10 cellular contexts compared by ENCODE assay signal in the genomic region with DNA sequence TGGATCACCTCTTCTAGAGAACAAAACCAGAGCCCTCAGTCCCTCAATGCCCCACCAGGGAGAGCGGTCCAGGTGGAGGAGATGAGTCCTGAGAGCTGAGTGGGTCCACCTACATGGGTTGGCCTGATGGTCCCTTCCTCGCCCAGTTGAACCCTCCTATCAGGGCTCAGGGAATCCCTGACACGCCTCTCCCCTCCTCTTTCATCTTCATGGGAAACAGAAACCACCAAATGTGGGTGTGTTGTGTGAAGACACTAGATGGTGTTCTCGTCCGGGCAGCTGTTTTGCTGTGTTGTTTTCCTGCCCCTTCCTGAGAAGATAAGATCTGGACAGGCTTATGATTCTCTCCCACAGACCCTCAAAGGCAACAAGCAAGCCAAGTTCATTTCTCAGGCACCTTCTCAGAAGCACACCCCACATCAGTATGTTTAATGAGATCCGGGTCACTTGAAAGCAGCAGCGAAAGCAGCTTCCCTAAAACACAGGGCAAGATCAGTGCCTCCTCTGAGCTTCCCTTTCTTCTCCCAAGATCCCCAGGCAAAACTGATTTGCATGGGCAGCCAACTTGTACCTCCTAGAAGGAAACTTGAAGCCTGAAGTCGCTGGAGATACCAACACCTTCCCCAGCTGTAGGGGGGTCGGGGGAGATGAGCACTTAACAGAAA.
DNase-seq lines count a peak whose midpoint lies in the region; ATAC-seq and TF ChIP-seq lines count a peak whose summit lies in the region.
"Had no signal": no experiment of that assay in that cellular context is flagged by ENCODE, and none has a peak within 500 bp of the region (broad histone marks: within the 10 kb centered on the region; RNA-seq: fewer than 3 reads in every experiment).

No MANE protein-coding gene starts in this region.

- peak; percentile 50 for TF ChIP-seq POLR2A in GM15510 (IDR thresholded peaks at IDR 0.05; ENCODE audit: borderline replicate concordance, extremely low read depth, insufficient read length)

- DNase-seq in amniotic epithelial cell (ENCODE audit: low read depth) (peak; percentile 24), cerebellar nuclear complex (lab: John Stamatoyannopoulos, UW) (no peak), head of caudate nucleus (no peak), LoVo (ENCODE audit: low spot score) (no peak)
- DNase-seq: colonic mucosa, NCI-H1436 treated with DMSO at 0.1 percent for 48 hours had no signal

- intact Hi-C loops in head of caudate nucleus (cut with DNase I): no loop called here

- ATAC-seq in GM19468 (IDR thresholded peaks at IDR 0.05; ENCODE audit: extremely low read depth, unreplicated experiment): peak; percentile 6
- ATAC-seq in HG03439 (IDR thresholded peaks at IDR 0.05; ENCODE audit: unreplicated experiment): peak; percentile 39
- ATAC-seq in HG02852 (IDR thresholded peaks at IDR 0.05; ENCODE audit: unreplicated experiment): no peak
